ENCODE assay signal across 33 cellular contexts in the genomic region with DNA sequence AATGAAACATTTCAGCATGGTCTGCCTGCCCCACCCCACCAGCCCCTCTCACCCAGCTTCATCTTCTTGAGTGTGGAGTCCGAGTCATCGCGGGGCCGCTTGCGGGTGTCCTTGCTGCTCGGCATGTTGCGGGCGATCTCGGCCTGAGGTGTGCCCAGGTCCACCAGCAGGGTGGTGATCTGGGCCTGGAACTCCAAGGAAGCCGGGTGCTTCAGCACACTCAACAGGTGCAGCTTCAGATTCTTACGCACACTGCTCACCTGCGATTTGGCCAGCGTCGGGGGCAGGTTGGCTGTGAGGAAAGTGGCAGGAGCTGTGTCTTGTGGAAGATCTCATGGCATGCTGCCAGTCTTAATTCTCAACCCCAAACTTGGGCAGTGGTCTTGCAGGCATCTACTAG. TPM values are rescaled to one million over a fixed set of nuclear protein-coding genes. Genes with fewer than 3 reads are reported as not detected.
"Had no signal": no experiment of that assay in that cellular context is flagged by ENCODE, and none has a peak within 500 bp of the region (broad histone marks: within the 10 kb centered on the region; RNA-seq: fewer than 3 reads in every experiment).

No MANE protein-coding gene starts in this region.

- H3K4me1 ChIP-seq: esophagus muscularis mucosa, foreskin keratinocyte, gastroesophageal sphincter, heart left ventricle, lower lobe of right lung, parathyroid adenoma, prostate gland, right atrium auricular region, testis, tibial artery had no signal

- H3K9ac ChIP-seq: parathyroid adenoma had no signal

- H3K27ac ChIP-seq: dorsolateral prefrontal cortex, esophagus muscularis mucosa, foreskin keratinocyte, gastroesophageal sphincter, heart left ventricle, lower lobe of right lung, parathyroid adenoma, prostate gland, right atrium auricular region, testis, tibial artery had no signal

- ATAC-seq: foreskin keratinocyte; gastroesophageal sphincter; heart left ventricle; left ventricle myocardium superior; lower lobe of right lung; naive thymus-derived CD8-positive, alpha-beta T cell; sciatic nerve; stimulated activated memory B cell treated with anti-CD40 and anti-IgM and Interleukin-4, amounts not matched to agents 10 μg/mL and 1 μg/mL and 100 μg/mL, for 72 hours; stimulated activated naive CD8-positive, alpha-beta T cell treated with anti-CD3 and anti-CD28 coated beads, Interleukin-15, Interleukin-2, amounts not matched to agents 100 U/mL and 50 U/mL, for 24 hours had no signal

- H2AFZ ChIP-seq: parathyroid adenoma had no signal

- H3K4me2 ChIP-seq: smooth muscle cell had no signal

- FAIRE-seq: colon, endothelial cell of umbilical vein, islet of Langerhans had no signal

- H3K9me3 ChIP-seq: esophagus muscularis mucosa, gastroesophageal sphincter, heart left ventricle, lower lobe of right lung, prostate gland, right atrium auricular region, testis, tibial artery had no signal

- H3K27me3 ChIP-seq: dorsolateral prefrontal cortex, esophagus muscularis mucosa, foreskin keratinocyte, gastroesophageal sphincter, heart left ventricle, right atrium auricular region, testis, tibial artery had no signal

- DNase-seq: dorsolateral prefrontal cortex; effector CD4-positive, alpha-beta T cell; foreskin keratinocyte; hippocampal formation; left ventricle myocardium superior; lower lobe of right lung; naive thymus-derived CD8-positive, alpha-beta T cell; stimulated activated CD4-positive, alpha-beta T cell treated with anti-CD3 and anti-CD28 coated beads, Interleukin-2, amount 100 ng/mL, for 24 hours; stimulated activated CD4-positive, alpha-beta T cell treated with anti-CD3 and anti-CD28 coated beads, Interleukin-4, amount 100 ng/mL, for 4 hours; stimulated activated naive CD8-positive, alpha-beta T cell treated with anti-CD3 and anti-CD28 coated beads, Interleukin-15, Interleukin-2, amounts not matched to agents 100 U/mL and 50 U/mL, for 24 hours; substantia nigra; testis; tibial artery had no signal

- H3K4me3 ChIP-seq: dorsolateral prefrontal cortex, esophagus muscularis mucosa, gastroesophageal sphincter, heart left ventricle, lower lobe of right lung, prostate gland, right atrium auricular region, smooth muscle cell, testis, tibial artery had no signal

RNA-seq across cellular contexts. Expression of gene FOXA3, which starts 21.9 kb away (rescaled TPM):
- total RNA-seq: cerebellum; endothelial cell of umbilical vein; esophagus muscularis mucosa; fibroblast of lung; heart left ventricle; left ventricle myocardium superior; mesenteric fat pad; myocyte; naive thymus-derived CD8-positive, alpha-beta T cell; neural crest cell; osteoblast; right atrium auricular region; sciatic nerve; urinary bladder had no signal
- polyA plus RNA-seq: fibroblast of lung; naive thymus-derived CD8-positive, alpha-beta T cell had no signal

RNA-seq across cellular contexts. Expression of gene RSPH6A, which starts 27.1 kb away (rescaled TPM):
- total RNA-seq: cerebellum, epithelial cell of proximal tubule, foreskin keratinocyte, heart left ventricle, left ventricle myocardium superior, mesenteric fat pad, right atrium auricular region, smooth muscle cell, urinary bladder had no signal
- polyA plus RNA-seq: fibroblast of lung; heart left ventricle; naive thymus-derived CD8-positive, alpha-beta T cell; urinary bladder had no signal
